Comparison of ENCODE assay signal across 8 cellular contexts in the genomic region with DNA sequence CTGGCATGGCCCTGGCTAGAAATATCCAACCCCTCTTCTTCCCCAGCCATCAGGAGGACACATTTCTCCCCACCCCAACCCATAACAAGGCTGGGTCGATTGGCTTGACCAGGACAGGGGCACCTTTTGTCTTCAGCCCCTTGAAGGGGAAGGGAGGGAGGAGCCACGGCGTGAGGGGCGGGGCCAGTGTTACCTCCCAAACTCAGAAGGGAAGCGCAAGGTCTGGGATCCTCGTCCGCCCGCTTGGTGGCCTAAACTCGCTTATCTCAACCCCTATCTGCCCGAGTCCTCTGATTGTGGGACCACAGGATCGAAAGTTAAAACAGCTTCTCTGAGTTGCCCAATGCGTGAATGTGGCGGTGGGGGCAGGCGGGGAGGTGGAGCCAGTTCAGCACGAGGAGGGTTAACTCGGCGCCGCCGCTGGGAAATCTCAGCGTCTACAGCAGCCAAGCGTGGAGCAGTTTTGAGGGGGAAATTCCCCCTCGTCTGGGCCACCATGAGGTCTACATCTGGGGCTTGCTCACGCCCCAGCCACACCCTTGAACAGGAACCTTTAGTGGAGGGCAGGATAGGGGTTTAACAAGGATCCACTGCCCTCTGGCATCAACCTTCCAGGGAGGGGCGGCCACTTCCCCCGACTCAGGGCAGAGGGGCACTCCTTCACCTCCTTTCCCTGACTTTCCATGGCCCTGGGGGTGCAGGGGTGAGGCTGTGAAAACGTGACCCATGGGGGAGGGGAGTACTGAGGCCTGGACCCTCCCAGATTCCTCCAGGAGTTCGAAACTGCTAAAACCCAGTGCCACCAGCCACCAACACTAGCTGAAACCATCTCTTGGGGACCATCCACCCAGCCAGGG.
DNase-seq lines count a peak whose midpoint lies in the region; TF ChIP-seq lines count a peak whose summit lies in the region.

No MANE protein-coding gene starts in this region.

- H3K9me3 ChIP-seq in HEK293 (ENCODE audit: control insufficient read depth, insufficient read depth, low read depth, low read length), result no peaks in the 10 kb centered on the region
- no peaks in the 10 kb centered on the region for H3K9me3 ChIP-seq in neuron (ENCODE audit: low read length)
- H3K9me3 ChIP-seq in tibial artery, result no peaks in the 10 kb centered on the region

- DNase-seq in GM06990 (ENCODE audit: extremely low read depth, insufficient read length) (peak; percentile 81), NOMO-1 treated with DMSO at 0.1 percent for 48 hours (lab: John Stamatoyannopoulos, UW; ENCODE audit: unreplicated experiment) (peak; percentile 77), activated T-cell treated with anti-CD3 and anti-CD28 coated beads for 48 hours (ENCODE audit: low read depth) (peak; percentile 79), fibroblast of mammary gland (ENCODE audit: low read depth) (peak; percentile 40), tibial artery (peak; percentile 79 to 90), midbrain (lab: John Stamatoyannopoulos, UW) (no peak)

- H3K27ac ChIP-seq in HEK293 (ENCODE audit: extremely low read depth, low read depth, low read length), result no peak overlapping the region; the same call in 1 of the 2 replicates
- H3K27ac ChIP-seq in tibial artery, result peak overlapping the region; percentile 96 to 99

- intact Hi-C loops in tibial artery (cut with DNase I; ENCODE audit: low total_unique reads), result loop anchor here (2.0 kb wide), 2 partner anchors 16 to 42 kb away; no protein-coding TSS in a partner anchor

- CTCF ChIA-PET in HEK293 (lab: Yijun Ruan, JAX), result interaction anchor here (0.6 to 6.4 kb wide), 20 partner anchors 9 to 518 kb away, joined by 3 to 135 read pairs (median 14); a partner anchor contains a TSS

- no peak for TF ChIP-seq CTCF in GM06990 (IDR thresholded peaks at IDR 0.05; ENCODE audit: insufficient read depth, low read length, poor library complexity, severe bottlenecking)
- TF ChIP-seq CTCF in HEK293 (tag by site-specific recombination; IDR thresholded peaks at IDR 0.05), result no peak
- no peak for TF ChIP-seq CTCF in fibroblast of mammary gland (conservative IDR thresholded peaks at IDR 0.05; ENCODE audit: control insufficient read depth, insufficient read depth, low read depth, low read length)
- TF ChIP-seq CTCF in tibial artery (IDR thresholded peaks at IDR 0.05), result peak in 1 of 2 experiments; percentile 11

- H3K4me3 ChIP-seq in GM06990 (replicated peaks; ENCODE audit: low read depth, low read length) (peak overlapping the region; percentile 74), HEK293 (ENCODE audit: low read depth, low read length) (peak overlapping the region; percentile 15), fibroblast of mammary gland (ENCODE audit: control insufficient read depth, low read depth, low read length) (peak overlapping the region; percentile 92), neuron (ENCODE audit: low read length) (peak overlapping the region; percentile 58), tibial artery (peak overlapping the region; percentile 65 to 74)

- H3K36me3 ChIP-seq in GM06990 (ENCODE audit: control insufficient read depth, insufficient read depth, low read length) (peaks cover 30% of the 10 kb centered on the region), HEK293 (ENCODE audit: control insufficient read depth in 2 of 2, insufficient read depth in 1 of 2, low read length in 2 of 2) (peaks cover 0 to 13% of the 10 kb centered on the region in 2 experiments; a peak in 1 of 3 replicates), neuron (ENCODE audit: insufficient read depth, low read length) (peaks cover 5% of the 10 kb centered on the region), tibial artery (peaks cover 27 to 31% (median 28%) of the 10 kb centered on the region in 3 donors)

- no peaks in the 10 kb centered on the region for H3K27me3 ChIP-seq in GM06990 (replicated peaks; ENCODE audit: control insufficient read depth, insufficient read depth, low read length)
- H3K27me3 ChIP-seq in neuron (ENCODE audit: insufficient read depth, low read length), result no peaks in the 10 kb centered on the region
- H3K27me3 ChIP-seq in tibial artery, result no peaks in the 10 kb centered on the region

- POLR2A ChIA-PET in HEK293 (lab: Yijun Ruan, JAX), result interaction anchor here (0.8 to 2.5 kb wide), 7 partner anchors 7 to 465 kb away, joined by 3 to 47 read pairs (median 24); a partner anchor contains a TSS

- H2AFZ ChIP-seq in neuron (ENCODE audit: low read depth, low read length), result no peak overlapping the region

- H3K4me1 ChIP-seq in HEK293 (ENCODE audit: control insufficient read depth, insufficient read depth, low read length), result 0 out of 2 replicates have a peak, but pooled peaks cover 3% of the 10 kb centered on the region
- H3K4me1 ChIP-seq in neuron (ENCODE audit: insufficient read depth, low read length), result peaks cover 21% of the 10 kb centered on the region
- peaks cover 4 to 39% (median 31%) of the 10 kb centered on the region in 4 donors for H3K4me1 ChIP-seq in tibial artery

TF ChIP-seq in HEK293, 187 proteins besides CTCF, POLR2A, EP300 and RAD21:
- no peak for TF ChIP-seq ZNF610 (tag by site-specific recombination; IDR thresholded peaks at IDR 0.05; ENCODE audit: borderline replicate concordance)
- no peak for TF ChIP-seq FEZF1 (tag by site-specific recombination; IDR thresholded peaks at IDR 0.05)
- no peak for TF ChIP-seq PRDM1 (tag by site-specific recombination; IDR thresholded peaks at IDR 0.05)
- peak; percentile 35; the same call in 1 of the 2 replicates for TF ChIP-seq KLF1 (tag by site-specific recombination; IDR thresholded peaks at IDR 0.05)
- TF ChIP-seq, protein P1, sequence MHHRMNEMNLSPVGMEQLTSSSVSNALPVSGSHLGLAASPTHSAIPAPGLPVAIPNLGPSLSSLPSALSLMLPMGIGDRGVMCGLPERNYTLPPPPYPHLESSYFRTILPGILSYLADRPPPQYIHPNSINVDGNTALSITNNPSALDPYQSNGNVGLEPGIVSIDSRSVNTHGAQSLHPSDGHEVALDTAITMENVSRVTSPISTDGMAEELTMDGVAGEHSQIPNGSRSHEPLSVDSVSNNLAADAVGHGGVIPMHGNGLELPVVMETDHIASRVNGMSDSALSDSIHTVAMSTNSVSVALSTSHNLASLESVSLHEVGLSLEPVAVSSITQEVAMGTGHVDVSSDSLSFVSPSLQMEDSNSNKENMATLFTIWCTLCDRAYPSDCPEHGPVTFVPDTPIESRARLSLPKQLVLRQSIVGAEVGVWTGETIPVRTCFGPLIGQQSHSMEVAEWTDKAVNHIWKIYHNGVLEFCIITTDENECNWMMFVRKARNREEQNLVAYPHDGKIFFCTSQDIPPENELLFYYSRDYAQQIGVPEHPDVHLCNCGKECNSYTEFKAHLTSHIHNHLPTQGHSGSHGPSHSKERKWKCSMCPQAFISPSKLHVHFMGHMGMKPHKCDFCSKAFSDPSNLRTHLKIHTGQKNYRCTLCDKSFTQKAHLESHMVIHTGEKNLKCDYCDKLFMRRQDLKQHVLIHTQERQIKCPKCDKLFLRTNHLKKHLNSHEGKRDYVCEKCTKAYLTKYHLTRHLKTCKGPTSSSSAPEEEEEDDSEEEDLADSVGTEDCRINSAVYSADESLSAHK (tag by site-specific recombination; IDR thresholded peaks at IDR 0.05), result peak; percentile 63

Comparison
In these comparisons a context has a peak if more than half of its experiments do, and no peak if none do; other contexts are left out.
1. H3K4me3 ChIP-seq: peak in every context shown above with its lines; median percentile 92 in fibroblast of mammary gland; 74 in GM06990; 70 in tibial artery; 58 in neuron; 15 in HEK293.